10 cellular contexts compared by ENCODE assay signal in genomic region chr16:89038221-89038721, GRCh38.
"Had no signal": no experiment of that assay in that cellular context is flagged by ENCODE, and none has a peak within 500 bp of the region (broad histone marks: within the 10 kb centered on the region; RNA-seq: fewer than 3 reads in every experiment).

No MANE protein-coding gene starts in this region.

- H3K9me3 ChIP-seq: transverse colon had no signal

- H3K4me1 ChIP-seq: transverse colon had no signal

- H3K27me3 Mint-ChIP-seq: activated naive CD4-positive, alpha-beta T cell treated with anti-CD3 and anti-CD28 coated beads, Interleukin-2, amount 50 U/mL, for 24 hours; activated T-helper 17 cell treated with anti-CD3 and anti-CD28 coated beads, Interleukin-2, amount 50 U/mL, for 72 hours had no signal

- H3K9me3 Mint-ChIP-seq: activated naive CD4-positive, alpha-beta T cell treated with anti-CD3 and anti-CD28 coated beads, Interleukin-2, amount 50 U/mL, for 24 hours; activated T-helper 17 cell treated with anti-CD3 and anti-CD28 coated beads, Interleukin-2, amount 50 U/mL, for 72 hours; neural progenitor cell; stimulated activated memory B cell treated with anti-CD40 and anti-IgM and Interleukin-4, amounts not matched to agents 10 μg/mL and 1 μg/mL and 100 μg/mL, for 72 hours had no signal

- H3K27ac Mint-ChIP-seq: activated naive CD4-positive, alpha-beta T cell treated with anti-CD3 and anti-CD28 coated beads, Interleukin-2, amount 50 U/mL, for 24 hours; activated T-helper 17 cell treated with anti-CD3 and anti-CD28 coated beads, Interleukin-2, amount 50 U/mL, for 72 hours; neural progenitor cell; stimulated activated memory B cell treated with anti-CD40 and anti-IgM and Interleukin-4, amounts not matched to agents 10 μg/mL and 1 μg/mL and 100 μg/mL, for 72 hours had no signal

- H3K36me3 ChIP-seq: neural progenitor cell, transverse colon had no signal

- H3K9ac ChIP-seq: neural progenitor cell had no signal

- H3K4me3 ChIP-seq: dorsolateral prefrontal cortex, neural progenitor cell, transverse colon had no signal

- H3K4me2 ChIP-seq: neural progenitor cell had no signal

- H2AFZ ChIP-seq: neural progenitor cell had no signal

- H3K36me3 Mint-ChIP-seq: activated naive CD4-positive, alpha-beta T cell treated with anti-CD3 and anti-CD28 coated beads, Interleukin-2, amount 50 U/mL, for 24 hours; neural progenitor cell; stimulated activated memory B cell treated with anti-CD40 and anti-IgM and Interleukin-4, amounts not matched to agents 10 μg/mL and 1 μg/mL and 100 μg/mL, for 72 hours had no signal

- DNase-seq: activated T-cell treated with anti-CD3 and anti-CD28 coated beads for 4 hours; amygdala; stimulated activated CD4-positive, alpha-beta T cell treated with anti-CD3 and anti-CD28 coated beads, Interleukin-1b, Interleukin-23, amount 100 ng/mL, for 48 hours; substantia nigra; transverse colon had no signal

- ATAC-seq: stimulated activated memory B cell treated with anti-CD40 and anti-IgM and Interleukin-4, amounts not matched to agents 10 μg/mL and 1 μg/mL and 100 μg/mL, for 72 hours had no signal

- H3K4me3 Mint-ChIP-seq: activated naive CD4-positive, alpha-beta T cell treated with anti-CD3 and anti-CD28 coated beads, Interleukin-2, amount 50 U/mL, for 24 hours; activated T-helper 17 cell treated with anti-CD3 and anti-CD28 coated beads, Interleukin-2, amount 50 U/mL, for 72 hours; stimulated activated memory B cell treated with anti-CD40 and anti-IgM and Interleukin-4, amounts not matched to agents 10 μg/mL and 1 μg/mL and 100 μg/mL, for 72 hours had no signal

- H3K27ac ChIP-seq: dorsolateral prefrontal cortex, neural progenitor cell, transverse colon had no signal
